In the genomic region with DNA sequence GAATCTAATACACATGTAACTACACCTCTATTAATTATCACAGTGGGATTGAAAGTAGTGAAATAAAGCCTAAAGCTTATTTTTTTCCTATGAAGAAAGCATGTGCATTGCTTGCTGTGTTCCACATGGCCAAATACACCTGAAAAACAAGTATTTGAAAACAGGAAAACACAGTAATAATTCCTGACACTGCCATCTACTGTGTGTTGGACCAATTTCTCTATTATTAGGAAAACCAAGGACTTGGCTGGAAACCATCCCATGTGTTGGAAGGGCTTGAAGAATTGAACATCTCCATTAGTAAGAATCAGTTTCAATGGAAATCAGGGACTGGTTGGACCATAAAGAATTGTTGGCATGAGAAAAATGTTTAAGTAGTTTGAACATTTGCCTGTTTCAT, we compare ENCODE assay signal across 14 cellular contexts.
A peak's percentile ranks its signal among the peaks of the same experiment; 100 is the strongest.
DNase-seq lines count a peak whose midpoint lies in the region; FAIRE-seq and TF ChIP-seq lines count a peak whose summit lies in the region.
"Had no signal": no experiment of that assay in that cellular context is flagged by ENCODE, and none has a peak within 500 bp of the region (broad histone marks: within the 10 kb centered on the region; RNA-seq: fewer than 3 reads in every experiment).

No MANE protein-coding gene starts in this region.

- H3K9me3 ChIP-seq in astrocyte (ENCODE audit: insufficient read depth, low read depth, low read length): peaks cover 2% of the 10 kb centered on the region
- no peaks in the 10 kb centered on the region for H3K9me3 ChIP-seq in liver (ENCODE audit: control insufficient read depth in 4 of 4, low read length in 3 of 4)
- H3K9me3 ChIP-seq: BE2C had no signal

- no peaks in the 10 kb centered on the region for H3K4me1 Mint-ChIP-seq in astrocyte (ENCODE audit: low read depth, unreplicated experiment)
- H3K4me1 Mint-ChIP-seq: CD8-positive, alpha-beta memory T cell had no signal

- TF ChIP-seq RAD21 in liver (IDR thresholded peaks at IDR 0.05): peak; percentile 62 to 67

- H3K79me2 ChIP-seq in astrocyte (ENCODE audit: insufficient read depth, low read length): no peaks in the 10 kb centered on the region

- no peak overlapping the region for H3K4me2 ChIP-seq in astrocyte (ENCODE audit: low read length)

- peak; percentile 16 for DNase-seq in ELR (ENCODE audit: low read depth)
- DNase-seq in LHCN-M2 (ENCODE audit: low read depth): peak; percentile 11
- peak; percentile 3 for DNase-seq in astrocyte (ENCODE audit: low read depth)
- no peak for DNase-seq in NCI-H1930 (lab: John Stamatoyannopoulos, UW)
- DNase-seq in posterior vena cava (ENCODE audit: low spot score): no peak
- DNase-seq in C1 segment of cervical spinal cord (lab: John Stamatoyannopoulos, UW): no peak
- DNase-seq: BE2C; CD8-positive, alpha-beta memory T cell; HCEC 1CT; NCI-H1048; NCI-H1694; NCI-H446; NCI-H774 had no signal

- TF ChIP-seq CTCF in astrocyte (IDR thresholded peaks at IDR 0.05; ENCODE audit: insufficient read depth, low read depth, low read length) (no peak), liver (IDR thresholded peaks at IDR 0.05; ENCODE audit: low read depth, low read length, missing input control) (peak; percentile 4)

- no peak overlapping the region for H3K27ac Mint-ChIP-seq in astrocyte (ENCODE audit: unreplicated experiment)
- H3K27ac Mint-ChIP-seq: CD8-positive, alpha-beta memory T cell had no signal

- H3K36me3 ChIP-seq in astrocyte (ENCODE audit: insufficient read depth, low read length): no peaks in the 10 kb centered on the region
- no peaks in the 10 kb centered on the region for H3K36me3 ChIP-seq in liver (ENCODE audit: control insufficient read depth in 4 of 4, insufficient read depth in 3 of 4, low read depth in 1 of 4, low read length in 3 of 4)
- H3K36me3 ChIP-seq: BE2C had no signal

- H3K36me3 Mint-ChIP-seq in astrocyte (ENCODE audit: low read depth, unreplicated experiment): peaks cover 11% of the 10 kb centered on the region

- H3K27me3 Mint-ChIP-seq in astrocyte (ENCODE audit: low read depth, unreplicated experiment): no peaks in the 10 kb centered on the region

- no peak overlapping the region for H3K4me3 Mint-ChIP-seq in astrocyte (ENCODE audit: unreplicated experiment)
- H3K4me3 Mint-ChIP-seq: CD8-positive, alpha-beta memory T cell had no signal

- H3K27ac ChIP-seq in astrocyte (ENCODE audit: low read depth, low read length) (no peak overlapping the region), liver (ENCODE audit: low read depth in 1 of 2, low read length in 2 of 2) (no peak overlapping the region)

- peaks cover 12% of the 10 kb centered on the region for H3K9me3 Mint-ChIP-seq in astrocyte (ENCODE audit: unreplicated experiment)

- H4K20me1 ChIP-seq in astrocyte (ENCODE audit: insufficient read depth, low read length): no peaks in the 10 kb centered on the region

- H3K4me3 ChIP-seq in astrocyte (ENCODE audit: insufficient read depth, low read depth, low read length) (no peak overlapping the region), liver (ENCODE audit: low read depth in 1 of 3, low read length in 3 of 3) (no peak overlapping the region)

- no peaks in the 10 kb centered on the region for H3K27me3 ChIP-seq in astrocyte (ENCODE audit: insufficient read depth, low read length)
- H3K27me3 ChIP-seq in liver (ENCODE audit: control insufficient read depth in 4 of 4, insufficient read depth in 4 of 4, low read length in 3 of 4): no peaks in the 10 kb centered on the region
- H3K27me3 ChIP-seq: BE2C had no signal

- no peak overlapping the region for H2AFZ ChIP-seq in astrocyte (ENCODE audit: low read depth, low read length)

- FAIRE-seq in astrocyte (lab: Jason Lieb, UNC): no peak

- H3K9ac ChIP-seq in astrocyte (ENCODE audit: low read length): no peak overlapping the region
- no peak overlapping the region for H3K9ac ChIP-seq in liver (ENCODE audit: low read depth in 1 of 2, low read length in 2 of 2)

- no peaks in the 10 kb centered on the region for H3K4me1 ChIP-seq in astrocyte (ENCODE audit: insufficient read depth, low read length)
- peaks cover 0 to 2% (median 0%) of the 10 kb centered on the region in 4 donors for H3K4me1 ChIP-seq in liver (ENCODE audit: control insufficient read depth in 4 of 4, insufficient read depth in 4 of 4, low read length in 3 of 4)
- H3K4me1 ChIP-seq: BE2C had no signal

- intact Hi-C loops in posterior vena cava (cut with DNase I): loop anchor here (5.0 kb wide), 3 partner anchors 157 to 407 kb away; no protein-coding TSS in a partner anchor

TF ChIP-seq in liver, 16 proteins besides CTCF, POLR2A, EP300 and RAD21:
- TF ChIP-seq, protein P1, sequence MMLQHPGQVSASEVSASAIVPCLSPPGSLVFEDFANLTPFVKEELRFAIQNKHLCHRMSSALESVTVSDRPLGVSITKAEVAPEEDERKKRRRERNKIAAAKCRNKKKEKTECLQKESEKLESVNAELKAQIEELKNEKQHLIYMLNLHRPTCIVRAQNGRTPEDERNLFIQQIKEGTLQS (IDR thresholded peaks at IDR 0.05): no peak
- no peak for TF ChIP-seq HNF4G (IDR thresholded peaks at IDR 0.05)
- no peak for TF ChIP-seq GABPA (IDR thresholded peaks at IDR 0.05 in 1 of 2, conservative IDR thresholded peaks at IDR 0.05 in 1 of 2)
- TF ChIP-seq YY1 (IDR thresholded peaks at IDR 0.05): no peak
- TF ChIP-seq EGR1 (IDR thresholded peaks at IDR 0.05; ENCODE audit: low read depth in 2 of 2): no peak
- no peak for TF ChIP-seq NR2F2 (IDR thresholded peaks at IDR 0.05)
- TF ChIP-seq FOXA1 (IDR thresholded peaks at IDR 0.05): no peak
TF ChIP-seq in liver: peak in this region for 0.

Comparison
In these comparisons a context has a peak if more than half of its experiments do, and no peak if none do; other contexts are left out.
1. DNase-seq: peak in ELR (single experiment), LHCN-M2 (single experiment) and astrocyte (single experiment); none in NCI-H1930 (0 of 2), posterior vena cava (single experiment) and C1 segment of cervical spinal cord (0 of 14).